27 cellular contexts compared by ENCODE assay signal in the genomic region with DNA sequence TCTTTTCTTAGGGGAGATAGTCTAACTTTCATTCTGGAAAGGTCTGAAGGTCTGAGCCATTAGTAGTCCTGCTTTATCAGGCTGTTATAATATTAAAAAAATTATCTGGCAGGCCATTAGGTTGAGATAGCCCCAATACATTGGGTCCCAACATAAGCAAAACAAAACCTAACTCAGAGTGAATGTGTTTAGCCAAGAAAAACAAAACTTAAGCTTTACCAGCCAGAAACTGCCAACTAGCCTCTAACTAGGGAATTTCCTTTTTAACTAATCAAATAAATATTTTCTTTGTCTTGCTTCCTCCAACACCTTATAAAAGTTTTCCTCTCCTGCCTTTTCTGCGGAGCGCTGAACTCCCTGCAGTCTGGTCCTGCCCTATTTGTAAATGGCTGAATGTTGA.
"Had no signal": no experiment of that assay in that cellular context is flagged by ENCODE, and none has a peak within 500 bp of the region (broad histone marks: within the 10 kb centered on the region; RNA-seq: fewer than 3 reads in every experiment).

No MANE protein-coding gene starts in this region.

- H3K4me3 ChIP-seq: ascending aorta, breast epithelium, Peyer's patch, SJCRH30 had no signal

- ATAC-seq: activated CD8-positive, alpha-beta memory T cell treated with anti-CD3 and anti-CD28 coated beads, Interleukin-2, amount 10 ng/mL, durations not matched to agents 7 days and 5 days; activated naive CD4-positive, alpha-beta T cell treated with anti-CD3 and anti-CD28 coated beads, Interleukin-2, amount 50 U/mL, for 72 hours; activated naive CD8-positive, alpha-beta T cell treated with anti-CD3 and anti-CD28 coated beads, Interleukin-2, amount 50 U/mL, for 24 hours; activated T-cell treated with anti-CD3 and anti-CD28 coated beads, Interleukin-2, amount 50 U/mL, for 4 hours had no signal

- DNase-seq: activated B cell treated with CpG ODN at 0.5 μM for 24 hours; activated CD4-positive, alpha-beta T cell treated with anti-CD3 and anti-CD28 coated beads for 1 hour; activated CD4-positive, alpha-beta T cell treated with anti-CD3 and anti-CD28 coated beads, Interleukin-2, amount 10 ng/mL, durations not matched to agents 24 days and 14 days; activated CD4-positive, alpha-beta T cell treated with anti-CD3 and anti-CD28 coated beads, Interleukin-2, amount 50 U/mL, for 48 hours; activated CD8-positive, alpha-beta memory T cell treated with anti-CD3 and anti-CD28 coated beads, Interleukin-2, amount 10 ng/mL, durations not matched to agents 7 days and 5 days; activated effector memory CD4-positive, alpha-beta T cell treated with anti-CD3 and anti-CD28 coated beads, Interleukin-2, amount 50 U/mL, for 16 hours; activated naive CD4-positive, alpha-beta T cell treated with Interleukin-2 at 50 U/mL for 16 hours; activated naive CD8-positive, alpha-beta T cell treated with anti-CD3 and anti-CD28 coated beads, Interleukin-2, amount 50 U/mL, for 24 hours; activated T-cell treated with anti-CD3 and anti-CD28 coated beads, Interleukin-2, amount 50 U/mL, for 4 hours; amniotic stem cell; central memory CD4-positive, alpha-beta T cell; Kasumi-1; KBM-7; NCI-H1092; NCI-H1417; NCI-H1694; NCI-H2029; NCI-H2107; NCI-H345; NCI-H510A; NCI-H526 treated with DMSO at 0.1 percent for 48 hours; Peyer's patch; Right ventricle myocardium superior; SJCRH30 had no signal
